ENCODE assay signal across 9 cellular contexts in genomic region chr1:3501856-3502665, GRCh38. TPM values are rescaled to one million over a fixed set of nuclear protein-coding genes. Genes with fewer than 3 reads are reported as not detected.
DNase-seq lines count a peak whose midpoint lies in the region; ATAC-seq and TF ChIP-seq lines count a peak whose summit lies in the region.
"Had no signal": no experiment of that assay in that cellular context is flagged by ENCODE, and none has a peak within 500 bp of the region (broad histone marks: within the 10 kb centered on the region; RNA-seq: fewer than 3 reads in every experiment).

No MANE protein-coding gene starts in this region.

- no peak overlapping the region for H3K4me3 Mint-ChIP-seq in T-helper 2 cell treated with Interferon-gamma antibody and Interleukin-4, amounts not matched to agents 5 μg/mL and 100 μg/mL, for 36 hours
- H3K4me3 Mint-ChIP-seq: T-cell had no signal

- ATAC-seq in gastroesophageal sphincter = peak; percentile 39
- no peak for ATAC-seq in GM21390 (IDR thresholded peaks at IDR 0.05; ENCODE audit: unreplicated experiment)

- no peaks in the 10 kb centered on the region for H3K27me3 ChIP-seq in gastroesophageal sphincter

- no peak overlapping the region for H3K4me3 ChIP-seq in gastroesophageal sphincter

- H3K9me3 ChIP-seq in gastroesophageal sphincter = no peaks in the 10 kb centered on the region

- no peaks in the 10 kb centered on the region for H3K36me3 Mint-ChIP-seq in T-helper 2 cell treated with Interferon-gamma antibody and Interleukin-4, amounts not matched to agents 5 μg/mL and 100 μg/mL, for 36 hours (ENCODE audit: low read depth)
- H3K36me3 Mint-ChIP-seq: T-cell had no signal

- DNase-seq in T-helper 2 cell (peak in 4 of 5 experiments; percentile 6 to 42 (median 26)), UCSD-AML1 (lab: John Stamatoyannopoulos, UW; ENCODE audit: unreplicated experiment) (peak; percentile 32), posterior vena cava (ENCODE audit: low spot score) (peak; percentile 94), NCI-H526 (lab: John Stamatoyannopoulos, UW) (no peak), cerebellar nuclear complex (lab: John Stamatoyannopoulos, UW) (no peak)
- no peak for DNase-seq in T-helper 2 cell treated with Interferon-gamma antibody and Interleukin-4, amounts not matched to agents 5 μg/mL and 100 μg/mL, for 36 hours (ENCODE audit: low spot score)

- H3K9me3 Mint-ChIP-seq in T-helper 2 cell treated with Interferon-gamma antibody and Interleukin-4, amounts not matched to agents 5 μg/mL and 100 μg/mL, for 36 hours = no peaks in the 10 kb centered on the region
- H3K9me3 Mint-ChIP-seq: T-cell had no signal

- no peaks in the 10 kb centered on the region for H3K4me1 Mint-ChIP-seq in T-helper 2 cell treated with Interferon-gamma antibody and Interleukin-4, amounts not matched to agents 5 μg/mL and 100 μg/mL, for 36 hours (ENCODE audit: low read depth)
- H3K4me1 Mint-ChIP-seq: T-cell had no signal

- intact Hi-C loops in posterior vena cava (cut with DNase I) = no loop called here

- peaks cover 0 to 19% of the 10 kb centered on the region in 2 donors for H3K36me3 ChIP-seq in gastroesophageal sphincter

- no peaks in the 10 kb centered on the region for H3K27me3 Mint-ChIP-seq in T-helper 2 cell treated with Interferon-gamma antibody and Interleukin-4, amounts not matched to agents 5 μg/mL and 100 μg/mL, for 36 hours (ENCODE audit: low read depth)
- H3K27me3 Mint-ChIP-seq: T-cell had no signal

- H3K27ac Mint-ChIP-seq in T-helper 2 cell treated with Interferon-gamma antibody and Interleukin-4, amounts not matched to agents 5 μg/mL and 100 μg/mL, for 36 hours = no peak overlapping the region
- H3K27ac Mint-ChIP-seq: T-cell had no signal

- no peak for TF ChIP-seq POLR2A in gastroesophageal sphincter (IDR thresholded peaks at IDR 0.05)

- H3K27ac ChIP-seq in gastroesophageal sphincter = no peak overlapping the region

- WGBS in gastroesophageal sphincter (ENCODE audit: low coverage in 1 of 2), 2 donors = 60 to 93% methylated on average over 1 to 3 of the region's 26 CpGs

- TF ChIP-seq EP300 in gastroesophageal sphincter (IDR thresholded peaks at IDR 0.05) = no peak

- peaks cover 0 to 11% (median 0%) of the 10 kb centered on the region in 3 donors for H3K4me1 ChIP-seq in gastroesophageal sphincter

- no peak for TF ChIP-seq CTCF in gastroesophageal sphincter (IDR thresholded peaks at IDR 0.05)

RNA-seq across cellular contexts. Expression of gene ARHGEF16, which starts 47.6 kb away (rescaled TPM):
- total RNA-seq in gastroesophageal sphincter (1 to 10 TPM in 1 of 4 donors, under 1 TPM in 3; 0.54 to 2.3 (median 0.87) TPM), posterior vena cava (under 1 TPM; 0.29 to 0.32 TPM)

Comparison
In these comparisons a context has a peak if more than half of its experiments do, and no peak if none do; other contexts are left out.
1. DNase-seq: peak in T-helper 2 cell (4 of 5), UCSD-AML1 (single experiment) and posterior vena cava (single experiment); none in T-helper 2 cell treated with Interferon-gamma antibody and Interleukin-4, amounts not matched to agents 5 μg/mL and 100 μg/mL, for 36 hours (single experiment), NCI-H526 (0 of 2) and cerebellar nuclear complex (0 of 2).